ENCODE assay signal across 7 cellular contexts in genomic region chr17:40121886-40122465, GRCh38. TPM values are rescaled to one million over a fixed set of nuclear protein-coding genes. Genes with fewer than 3 reads are reported as not detected.
DNase-seq lines count a peak whose midpoint lies in the region; ATAC-seq and TF ChIP-seq lines count a peak whose summit lies in the region.

Gene MSL1, plus strand, starts transcription at chr17:40121971. Its CDS starts 642 bp downstream, at chr17:40122613.

- TF ChIP-seq POLR2A in lower leg skin (IDR thresholded peaks at IDR 0.05): peak in 1 of 2 donors; percentile 44

- CTCF ChIA-PET in activated CD8-positive, alpha-beta T cell treated with anti-CD3 and anti-CD28 coated beads, Interleukin-2, amount 10 ng/mL, durations not matched to agents 7 days and 5 days (lab: Charles Lee): interaction anchor here (0.7 to 7.9 kb wide), 6 partner anchors 9 to 108 kb away, joined by 3 to 124 read pairs (median 6); no protein-coding TSS in a partner anchor

- intact Hi-C loops in lower leg skin (cut with DNase I; ENCODE audit: low total_unique reads): no loop called here

- no peak for TF ChIP-seq CTCF in lower leg skin (IDR thresholded peaks at IDR 0.05)

- POLR2A ChIA-PET in activated CD8-positive, alpha-beta T cell treated with anti-CD3 and anti-CD28 coated beads, Interleukin-2, amount 10 ng/mL, durations not matched to agents 7 days and 5 days (lab: Charles Lee): interaction anchor here (0.6 to 5.5 kb wide), 5 partner anchors 9 to 140 kb away, joined by 3 to 63 read pairs (median 3); partner anchors contain the start of gene CASC3

- DNase-seq in NCI-H748 (lab: John Stamatoyannopoulos, UW; ENCODE audit: unreplicated experiment) (peak; percentile 80), ecto neural progenitor cell (ENCODE audit: low spot score) (peak; percentile 97), lower leg skin (ENCODE audit: low spot score in 2 of 2) (peak; percentile 87 to 98)
- peak; percentile 86 for DNase-seq in activated CD8-positive, alpha-beta T cell treated with anti-CD3 and anti-CD28 coated beads, Interleukin-2, amount 10 ng/mL, durations not matched to agents 7 days and 5 days
- peak; percentile 86 for DNase-seq in stimulated activated CD4-positive, alpha-beta T cell treated with anti-CD3 and anti-CD28 coated beads, Interleukin-4, amount 100 ng/mL, for 24 hours

- H3K4me3 ChIP-seq in lower leg skin (ENCODE audit: low read depth, poor library complexity, severe bottlenecking): peak within 1 kb of the TSS; percentile 89

- no peaks in the 10 kb centered on the region for H3K9me3 Mint-ChIP-seq in activated CD8-positive, alpha-beta T cell treated with anti-CD3 and anti-CD28 coated beads, Interleukin-2, amount 10 ng/mL, durations not matched to agents 7 days and 5 days (ENCODE audit: insufficient read depth)

- no peaks in the 10 kb centered on the region for H3K27me3 Mint-ChIP-seq in activated CD8-positive, alpha-beta T cell treated with anti-CD3 and anti-CD28 coated beads, Interleukin-2, amount 10 ng/mL, durations not matched to agents 7 days and 5 days (ENCODE audit: low read depth)

- peak within 1 kb of the TSS; percentile 84 for H3K4me3 Mint-ChIP-seq in activated CD8-positive, alpha-beta T cell treated with anti-CD3 and anti-CD28 coated beads, Interleukin-2, amount 10 ng/mL, durations not matched to agents 7 days and 5 days

- 0 to 1% methylated on average over 23 to 32 of the region's 71 CpGs for WGBS in lower leg skin, 2 donors

- H3K27ac Mint-ChIP-seq in activated CD8-positive, alpha-beta T cell treated with anti-CD3 and anti-CD28 coated beads, Interleukin-2, amount 10 ng/mL, durations not matched to agents 7 days and 5 days: peak within 1 kb of the TSS; percentile 83

- peaks cover 27% of the 10 kb centered on the region for H3K36me3 Mint-ChIP-seq in activated CD8-positive, alpha-beta T cell treated with anti-CD3 and anti-CD28 coated beads, Interleukin-2, amount 10 ng/mL, durations not matched to agents 7 days and 5 days (ENCODE audit: low read depth)

- H3K4me1 Mint-ChIP-seq in activated CD8-positive, alpha-beta T cell treated with anti-CD3 and anti-CD28 coated beads, Interleukin-2, amount 10 ng/mL, durations not matched to agents 7 days and 5 days (ENCODE audit: low read depth): peaks cover 34% of the 10 kb centered on the region

- ATAC-seq in GM18498 (IDR thresholded peaks at IDR 0.05; ENCODE audit: unreplicated experiment) (peak; percentile 68), HG03159 (IDR thresholded peaks at IDR 0.05; ENCODE audit: unreplicated experiment) (peak; percentile 48)
- peak; percentile 72 for ATAC-seq in activated CD8-positive, alpha-beta T cell treated with anti-CD3 and anti-CD28 coated beads, Interleukin-2, amount 10 ng/mL, durations not matched to agents 7 days and 5 days

RNA-seq across cellular contexts. Expression of gene MSL1, which starts in this region (rescaled TPM):
- total RNA-seq in activated CD8-positive, alpha-beta T cell treated with anti-CD3 and anti-CD28 coated beads, Interleukin-2, amount 10 ng/mL, durations not matched to agents 7 days and 5 days: 10 to 100 TPM; 80.5 to 83.2 TPM
- 100 to 1,000 TPM in 1 of 4 donors, 10 to 100 TPM in 3; 70.6 to 117 (median 82.4) TPM for total RNA-seq in lower leg skin

Comparison
In these comparisons a context has a peak if more than half of its experiments do, and no peak if none do; other contexts are left out.
1. Peak in every context shown above with its lines: DNase-seq, ATAC-seq and H3K4me3 ChIP-seq.